Comparison of ENCODE assay signal across 8 cellular contexts in genomic region chr5:61332369-61332745, GRCh38. TPM values are rescaled to one million over a fixed set of nuclear protein-coding genes. Genes with fewer than 3 reads are reported as not detected.
DNase-seq lines count a peak whose midpoint lies in the region; ATAC-seq and TF ChIP-seq lines count a peak whose summit lies in the region.

No MANE protein-coding gene starts in this region.

- H3K4me3 ChIP-seq in colonic mucosa (peak overlapping the region; percentile 28), mesenchymal stem cell (ENCODE audit: insufficient read depth in 1 of 2, low read depth in 1 of 2, low read length in 2 of 2) (peak overlapping the region; percentile 75 to 99), urinary bladder (ENCODE audit: low read depth, low read length) (peak overlapping the region; percentile 98)

- H3K18ac ChIP-seq in mesenchymal stem cell (ENCODE audit: low read depth in 1 of 2, low read length in 2 of 2): peak overlapping the region; percentile 75 to 94

- WGBS in mesenchymal stem cell: 0% methylated on average over 20 of the region's 64 CpGs
- under 1% methylated on average over 61 of the region's 64 CpGs for WGBS in urinary bladder

- peak overlapping the region; percentile 64 for H4K8ac ChIP-seq in mesenchymal stem cell (ENCODE audit: low read length)

- H3K9ac ChIP-seq in colonic mucosa (ENCODE audit: low read depth in 2 of 2, low read length in 2 of 2) (peak overlapping the region in 1 of 2 donors; percentile 84), mesenchymal stem cell (ENCODE audit: low read length) (peak overlapping the region; percentile 80)

- no peaks in the 10 kb centered on the region for H3K36me3 ChIP-seq in colonic mucosa
- peaks cover 3 to 5% of the 10 kb centered on the region in 2 experiments for H3K36me3 ChIP-seq in mesenchymal stem cell (ENCODE audit: control insufficient read depth in 1 of 2, insufficient read depth in 2 of 2, low read depth in 1 of 2, low read length in 2 of 2)
- no peaks in the 10 kb centered on the region for H3K36me3 ChIP-seq in urinary bladder (ENCODE audit: insufficient read depth)

- no peaks in the 10 kb centered on the region for H3K27me3 ChIP-seq in colonic mucosa
- no peaks in the 10 kb centered on the region for H3K27me3 ChIP-seq in mesenchymal stem cell (ENCODE audit: control insufficient read depth in 1 of 2, insufficient read depth in 1 of 2, low read length in 2 of 2)

- H2BK120ac ChIP-seq in mesenchymal stem cell (ENCODE audit: low read depth, low read length): peak overlapping the region; percentile 61

- no peak overlapping the region for H2AFZ ChIP-seq in mesenchymal stem cell (ENCODE audit: low read depth, low read length)

- H2BK5ac ChIP-seq in mesenchymal stem cell (ENCODE audit: low read depth, low read length, poor library complexity, severe bottlenecking): no peak overlapping the region

- no peak overlapping the region for H2AK5ac ChIP-seq in mesenchymal stem cell (ENCODE audit: low read length, severe bottlenecking)

- no peaks in the 10 kb centered on the region for H3K9me3 ChIP-seq in colonic mucosa
- H3K9me3 ChIP-seq in mesenchymal stem cell (ENCODE audit: control insufficient read depth, low read length): no peaks in the 10 kb centered on the region

- H4K91ac ChIP-seq in mesenchymal stem cell (ENCODE audit: low read length): peak overlapping the region; percentile 68

- H3K4ac ChIP-seq in mesenchymal stem cell (ENCODE audit: low read depth in 1 of 2, low read length in 2 of 2): peak overlapping the region; percentile 81 to 86

- ATAC-seq in GM21825 (IDR thresholded peaks at IDR 0.05; ENCODE audit: unreplicated experiment): peak; percentile 9
- no peak for ATAC-seq in HG03460 (IDR thresholded peaks at IDR 0.05; ENCODE audit: unreplicated experiment)

- H3K4me1 ChIP-seq in colonic mucosa (no peaks in the 10 kb centered on the region), mesenchymal stem cell (ENCODE audit: control insufficient read depth, insufficient read depth, low read depth, low read length) (peaks cover 14% of the 10 kb centered on the region), urinary bladder (ENCODE audit: insufficient read depth) (no peaks in the 10 kb centered on the region)

- H2BK12ac ChIP-seq in mesenchymal stem cell (ENCODE audit: low read length in 2 of 2): peak overlapping the region in 1 of 2 experiments; percentile 71

- DNase-seq in DMS53 treated with DMSO at 0.1 percent for 48 hours (lab: John Stamatoyannopoulos, UW; ENCODE audit: unreplicated experiment) (peak; percentile 31), T-helper 1 cell (peak; percentile 15 to 46 (median 27)), colonic mucosa (no peak), mesenchymal stem cell (peak; percentile 28), DMS79 (lab: John Stamatoyannopoulos, UW) (no peak)

- H3K4me2 ChIP-seq in mesenchymal stem cell (ENCODE audit: low read length, poor library complexity, severe bottlenecking): no peak overlapping the region

- peak overlapping the region; percentile 73 to 95 for H3K14ac ChIP-seq in mesenchymal stem cell (ENCODE audit: low read length in 2 of 2)

- H2BK15ac ChIP-seq in mesenchymal stem cell (ENCODE audit: low read depth, poor library complexity, severe bottlenecking): peak overlapping the region; percentile 97

- no peak for TF ChIP-seq CTCF in colonic mucosa (IDR thresholded peaks at IDR 0.05)

- intact Hi-C loops in colonic mucosa (cut with DNase I): loop anchor here (10.0 kb wide), 1 partner anchor 322 kb away; no protein-coding TSS in a partner anchor

- H3K23ac ChIP-seq in mesenchymal stem cell (ENCODE audit: low read length in 2 of 2): peak overlapping the region; percentile 34 to 99

- H3K27ac ChIP-seq in colonic mucosa (peak overlapping the region; percentile 57), mesenchymal stem cell (ENCODE audit: low read length, poor library complexity, severe bottlenecking) (no peak overlapping the region), urinary bladder (ENCODE audit: low read depth) (peak overlapping the region; percentile 90)

- H3K79me1 ChIP-seq in mesenchymal stem cell (replicated peaks; ENCODE audit: low read length, poor library complexity, severe bottlenecking): peaks cover 2% of the 10 kb centered on the region

RNA-seq across cellular contexts. Expression of gene ZSWIM6, which starts 0.3 kb away (rescaled TPM):
- 10 to 100 TPM; 16.4 to 24.5 TPM for total RNA-seq in colonic mucosa
- 12.1 TPM for polyA plus RNA-seq in mesenchymal stem cell (2013, experiment 1 of 2)
- 12.1 TPM for polyA plus RNA-seq in mesenchymal stem cell (2013, experiment 2 of 2)
- total RNA-seq in urinary bladder: 21.4 TPM
- 6.0 TPM for polyA plus RNA-seq in urinary bladder

Comparison
In these comparisons a context has a peak if more than half of its experiments do, and no peak if none do; other contexts are left out.
1. DNase-seq: peak in DMS53 treated with DMSO at 0.1 percent for 48 hours (single experiment), T-helper 1 cell (5 of 5) and mesenchymal stem cell (single experiment); none in colonic mucosa (single experiment) and DMS79 (single experiment).
2. H3K4me3 ChIP-seq: peak in every context shown above with its lines; median percentile 98 in urinary bladder; 87 in mesenchymal stem cell; 28 in colonic mucosa.